18 cellular contexts compared by ENCODE assay signal in genomic region chr2:196742685-196743084, GRCh38.
"Had no signal": no experiment of that assay in that cellular context is flagged by ENCODE, and none has a peak within 500 bp of the region (broad histone marks: within the 10 kb centered on the region; RNA-seq: fewer than 3 reads in every experiment).

No MANE protein-coding gene starts in this region.

- H3K9me3 ChIP-seq: esophagus squamous epithelium, uterus had no signal

- H3K36me3 ChIP-seq: cardiac muscle cell, esophagus squamous epithelium, tibial nerve, uterus had no signal

- ATAC-seq: left colon, T-cell had no signal

- H3K27ac ChIP-seq: cardiac muscle cell, esophagus squamous epithelium, skin epidermis, tibial nerve, uterus had no signal

- H3K4me1 Mint-ChIP-seq: nephron progenitor cell, T-cell had no signal

- H3K4me3 Mint-ChIP-seq: activated naive CD8-positive, alpha-beta T cell; dendritic cell treated with granulocyte-macrophage colony-stimulating factor and Interleukin-4, amounts not matched to agents 40 ng/mL and 50 ng/mL, for 4 days; nephron progenitor cell; stimulated activated naive CD8-positive, alpha-beta T cell treated with anti-CD3 and anti-CD28 coated beads, Interleukin-15, Interleukin-2, amounts not matched to agents 100 ng/mL and 50 ng/mL, for 24 hours; T-cell had no signal

- H3K27me3 Mint-ChIP-seq: activated naive CD8-positive, alpha-beta T cell; dendritic cell treated with granulocyte-macrophage colony-stimulating factor and Interleukin-4, amounts not matched to agents 40 ng/mL and 50 ng/mL, for 4 days; progenitor cell of endocrine pancreas; stimulated activated naive CD8-positive, alpha-beta T cell treated with anti-CD3 and anti-CD28 coated beads, Interleukin-15, Interleukin-2, amounts not matched to agents 100 ng/mL and 50 ng/mL, for 24 hours had no signal

- DNase-seq: activated CD4-positive, alpha-beta T cell treated with anti-CD3 and anti-CD28 coated beads for 1 hour; activated CD4-positive, alpha-beta T cell treated with anti-CD3 and anti-CD28 coated beads, Interleukin-2, amount 50 U/mL, for 4 hours; effector CD8-positive, alpha-beta T cell; esophagus squamous epithelium; left colon; midbrain; nephron progenitor cell; T-cell; T1000; uterus had no signal

- H3K4me3 ChIP-seq: cardiac muscle cell, esophagus squamous epithelium, lung, skin epidermis, tibial nerve, uterus had no signal

- H3K27me3 ChIP-seq: cardiac muscle cell, esophagus squamous epithelium, tibial nerve, uterus had no signal

- H3K4me1 ChIP-seq: esophagus squamous epithelium, tibial nerve, uterus had no signal

- H3K27ac Mint-ChIP-seq: activated naive CD8-positive, alpha-beta T cell; dendritic cell treated with granulocyte-macrophage colony-stimulating factor and Interleukin-4, amounts not matched to agents 40 ng/mL and 50 ng/mL, for 4 days; nephron progenitor cell; progenitor cell of endocrine pancreas; stimulated activated naive CD8-positive, alpha-beta T cell treated with anti-CD3 and anti-CD28 coated beads, Interleukin-15, Interleukin-2, amounts not matched to agents 100 ng/mL and 50 ng/mL, for 24 hours; T-cell had no signal
